In the genomic region with DNA sequence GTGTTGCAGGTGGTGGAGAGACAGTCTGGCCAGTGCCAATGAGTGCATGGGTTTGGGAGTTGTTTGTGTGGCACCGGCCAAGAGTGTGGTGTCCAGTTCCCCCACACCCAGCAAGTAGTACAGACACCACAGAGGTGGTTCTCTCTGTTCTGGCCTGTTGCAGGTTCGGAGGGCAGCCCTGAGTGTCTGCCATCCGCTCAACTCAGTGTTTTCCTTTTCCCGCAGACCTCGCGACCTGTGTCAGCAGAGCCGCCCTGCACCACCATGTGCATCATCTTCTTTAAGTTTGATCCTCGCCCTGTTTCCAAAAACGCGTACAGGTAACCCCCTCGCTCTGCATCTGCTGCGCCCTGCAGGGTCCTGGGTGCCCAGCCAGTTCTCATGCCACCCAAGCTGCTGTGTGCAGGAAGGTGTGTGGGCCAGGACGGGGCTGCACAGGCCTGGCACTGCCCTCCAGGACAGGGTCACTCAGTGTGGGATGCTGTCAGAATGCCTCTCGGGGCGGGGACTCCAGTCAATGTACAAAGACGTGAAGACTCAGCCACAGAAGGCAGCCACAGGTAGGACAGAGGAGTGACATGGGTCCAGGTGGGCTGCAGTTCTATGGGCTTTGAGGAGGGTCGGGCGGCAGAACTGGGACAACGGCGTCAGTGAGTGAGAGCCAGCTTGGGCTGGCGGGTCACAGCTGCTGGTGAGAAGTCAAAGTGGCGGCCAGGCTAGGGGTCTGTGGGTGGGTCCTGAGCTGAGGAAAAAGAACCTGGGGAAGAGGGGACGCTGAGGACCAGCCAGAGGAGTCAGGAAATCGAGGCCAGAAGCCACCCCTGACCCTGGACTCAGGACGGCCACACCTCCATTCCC, we compare ENCODE assay signal across 21 cellular contexts. TPM values are rescaled to one million over a fixed set of nuclear protein-coding genes. Genes with fewer than 3 reads are reported as not detected.
DNase-seq lines count a peak whose midpoint lies in the region; ATAC-seq and TF ChIP-seq lines count a peak whose summit lies in the region.
"Had no signal": no experiment of that assay in that cellular context is flagged by ENCODE, and none has a peak within 500 bp of the region (broad histone marks: within the 10 kb centered on the region; RNA-seq: fewer than 3 reads in every experiment).

No MANE protein-coding gene starts in this region.

- H2BK15ac ChIP-seq in mesenchymal stem cell (ENCODE audit: low read depth, poor library complexity, severe bottlenecking) = no peak overlapping the region

- no peaks in the 10 kb centered on the region for H3K27me3 ChIP-seq in BLaER1 treated with 17β-estradiol and CSF1 and Interleukin-3, amounts not matched to agents 10 nM and 100 nM
- H3K27me3 ChIP-seq in mesenchymal stem cell (ENCODE audit: control insufficient read depth in 1 of 2, insufficient read depth in 1 of 2, low read length in 2 of 2) = no peaks in the 10 kb centered on the region
- H3K27me3 ChIP-seq in colonic mucosa = no peaks in the 10 kb centered on the region
- H3K27me3 ChIP-seq: MG63, upper lobe of left lung had no signal

- peak overlapping the region in 5 of 10 experiments; percentile 18 to 46 (median 35); a peak in 7 of 20 replicates for H3K4me3 ChIP-seq in BLaER1 treated with 17β-estradiol and CSF1 and Interleukin-3, amounts not matched to agents 10 nM and 100 nM
- H3K4me3 ChIP-seq in mesenchymal stem cell (ENCODE audit: insufficient read depth in 1 of 2, low read depth in 1 of 2, low read length in 2 of 2) (peak overlapping the region in 1 of 2 experiments; percentile 34), colonic mucosa (no peak overlapping the region)
- H3K4me3 ChIP-seq: MG63, upper lobe of left lung had no signal

- no peak for TF ChIP-seq CTCF in colonic mucosa (IDR thresholded peaks at IDR 0.05)

- WGBS in mesenchymal stem cell = 96% methylated on average over 24 of the region's 25 CpGs

- H3K9me3 ChIP-seq in BLaER1 treated with 17β-estradiol and CSF1 and Interleukin-3, amounts not matched to agents 10 nM and 100 nM (replicated peaks in 1 of 11) = peaks cover 0 to 43% (median 39%) of the 10 kb centered on the region in 11 experiments; a peak in 18 of 22 replicates
- H3K9me3 ChIP-seq in T-helper 17 cell (ENCODE audit: control insufficient read depth, low read length, poor library complexity, severe bottlenecking) (no peaks in the 10 kb centered on the region), mesenchymal stem cell (ENCODE audit: control insufficient read depth, low read length) (peaks cover 3% of the 10 kb centered on the region), colonic mucosa (no peaks in the 10 kb centered on the region)
- H3K9me3 ChIP-seq: MG63, upper lobe of left lung had no signal

- intact Hi-C loops in activated CD4-positive, alpha-beta T cell treated with anti-CD3 and anti-CD28 coated beads for 36 hours (cut with DNase I, micrococcal nuclease) = loop anchor here in 1 of 2 experiments (5.0 kb wide), 1 partner anchor 66 kb away; no protein-coding TSS in a partner anchor
- intact Hi-C loops in colonic mucosa (cut with DNase I) = no loop called here

- no peaks in the 10 kb centered on the region for H3K9me3 Mint-ChIP-seq in activated CD4-positive, alpha-beta T cell treated with anti-CD3 and anti-CD28 coated beads for 36 hours (ENCODE audit: low read depth)
- H3K9me3 Mint-ChIP-seq: CD8-positive, alpha-beta memory T cell had no signal

- peak overlapping the region; percentile 83 for H4K91ac ChIP-seq in mesenchymal stem cell (ENCODE audit: low read length)

- H3K27ac Mint-ChIP-seq in activated CD4-positive, alpha-beta T cell treated with anti-CD3 and anti-CD28 coated beads for 36 hours = peak overlapping the region; percentile 67
- peak overlapping the region; percentile 3 for H3K27ac Mint-ChIP-seq in T-helper 17 cell

- H3K4me2 ChIP-seq in BLaER1 treated with 17β-estradiol and CSF1 and Interleukin-3, amounts not matched to agents 10 nM and 100 nM = peak overlapping the region; percentile 60 to 94 (median 88)
- no peak overlapping the region for H3K4me2 ChIP-seq in mesenchymal stem cell (ENCODE audit: low read length, poor library complexity, severe bottlenecking)

- peak overlapping the region in 9 of 11 experiments; percentile 50 to 95 (median 86); a peak in 18 of 22 replicates for H3K27ac ChIP-seq in BLaER1 treated with 17β-estradiol and CSF1 and Interleukin-3, amounts not matched to agents 10 nM and 100 nM
- H3K27ac ChIP-seq in mesenchymal stem cell (ENCODE audit: low read length, poor library complexity, severe bottlenecking) (no peak overlapping the region), colonic mucosa (no peak overlapping the region)
- H3K27ac ChIP-seq: 22Rv1, upper lobe of left lung had no signal

- peaks cover 7% of the 10 kb centered on the region for H3K36me3 Mint-ChIP-seq in activated CD4-positive, alpha-beta T cell treated with anti-CD3 and anti-CD28 coated beads for 36 hours (ENCODE audit: low read depth)
- H3K36me3 Mint-ChIP-seq in T-helper 17 cell (ENCODE audit: low read depth) = peaks cover 2% of the 10 kb centered on the region

- DNase-seq in activated CD4-positive, alpha-beta T cell treated with anti-CD3 and anti-CD28 coated beads for 36 hours = no peak
- no peak for DNase-seq in activated CD4-positive, alpha-beta T cell treated with anti-CD3 and anti-CD28 coated beads for 4 hours
- DNase-seq in T-helper 17 cell (no peak), mesenchymal stem cell (no peak), colonic mucosa (no peak)
- DNase-seq in effector CD4-positive, alpha-beta T cell = no peak
- DNase-seq: activated gamma-delta T cell treated with Interleukin-2 at 50 U/mL for 16 hours; anterior cingulate cortex; CD8-positive, alpha-beta memory T cell; DMS53; GDM1; islet precursor cell; MG63; NCI-H146; PC-3; SHP77; upper lobe of left lung had no signal

- H3K18ac ChIP-seq in mesenchymal stem cell (ENCODE audit: low read depth in 1 of 2, low read length in 2 of 2) = no peak overlapping the region

- H2BK5ac ChIP-seq in mesenchymal stem cell (ENCODE audit: low read depth, low read length, poor library complexity, severe bottlenecking) = no peak overlapping the region

- H4K20me1 ChIP-seq in BLaER1 treated with 17β-estradiol and CSF1 and Interleukin-3, amounts not matched to agents 10 nM and 100 nM = peaks cover 0 to 100% (median 0%) of the 10 kb centered on the region in 11 experiments; a peak in 9 of 22 replicates

- H2AK5ac ChIP-seq in mesenchymal stem cell (ENCODE audit: low read length, severe bottlenecking) = no peak overlapping the region

- ATAC-seq in activated CD4-positive, alpha-beta T cell treated with anti-CD3 and anti-CD28 coated beads for 36 hours = no peak
- no peak for ATAC-seq in T-helper 17 cell
- ATAC-seq in GM18519 (IDR thresholded peaks at IDR 0.05; ENCODE audit: low FRiP score, unreplicated experiment) = no peak
- ATAC-seq: PC-3, sciatic nerve had no signal

- no peak overlapping the region for H3K23ac ChIP-seq in mesenchymal stem cell (ENCODE audit: low read length in 2 of 2)

- H4K8ac ChIP-seq in mesenchymal stem cell (ENCODE audit: low read length) = no peak overlapping the region

- CTCF ChIA-PET in activated CD4-positive, alpha-beta T cell treated with anti-CD3 and anti-CD28 coated beads for 36 hours (lab: Charles Lee) = no interaction called here

- H3K14ac ChIP-seq in mesenchymal stem cell (ENCODE audit: low read length in 2 of 2) = no peak overlapping the region

- H3K79me1 ChIP-seq in mesenchymal stem cell (replicated peaks; ENCODE audit: low read length, poor library complexity, severe bottlenecking) = peaks cover 51% of the 10 kb centered on the region

- H2BK12ac ChIP-seq in mesenchymal stem cell (ENCODE audit: low read length in 2 of 2) = peak overlapping the region in 1 of 2 experiments; percentile 24

- H3K4me1 ChIP-seq in BLaER1 treated with 17β-estradiol and CSF1 and Interleukin-3, amounts not matched to agents 10 nM and 100 nM = peaks cover 67 to 92% (median 89%) of the 10 kb centered on the region in 10 experiments
- H3K4me1 ChIP-seq in mesenchymal stem cell (ENCODE audit: control insufficient read depth, insufficient read depth, low read depth, low read length) (peaks cover 15% of the 10 kb centered on the region), colonic mucosa (peaks cover 7% of the 10 kb centered on the region)

- H2BK120ac ChIP-seq in mesenchymal stem cell (ENCODE audit: low read depth, low read length) = no peak overlapping the region

- no peak overlapping the region for H3K4ac ChIP-seq in mesenchymal stem cell (ENCODE audit: low read depth in 1 of 2, low read length in 2 of 2)

- peak overlapping the region in 9 of 11 experiments; percentile 25 to 82 (median 69); a peak in 17 of 22 replicates for H3K9ac ChIP-seq in BLaER1 treated with 17β-estradiol and CSF1 and Interleukin-3, amounts not matched to agents 10 nM and 100 nM
- no peak overlapping the region for H3K9ac ChIP-seq in mesenchymal stem cell (ENCODE audit: low read length)
- H3K9ac ChIP-seq in colonic mucosa (ENCODE audit: low read depth in 2 of 2, low read length in 2 of 2) = no peak overlapping the region

- POLR2A ChIA-PET in activated CD4-positive, alpha-beta T cell treated with anti-CD3 and anti-CD28 coated beads for 36 hours (lab: Charles Lee) = no interaction called here

- H3K36me3 ChIP-seq in BLaER1 treated with 17β-estradiol and CSF1 and Interleukin-3, amounts not matched to agents 10 nM and 100 nM = peaks cover 35 to 91% (median 54%) of the 10 kb centered on the region in 11 experiments
- peaks cover 53 to 79% of the 10 kb centered on the region in 2 experiments for H3K36me3 ChIP-seq in mesenchymal stem cell (ENCODE audit: control insufficient read depth in 1 of 2, insufficient read depth in 2 of 2, low read depth in 1 of 2, low read length in 2 of 2)
- H3K36me3 ChIP-seq in colonic mucosa = no peaks in the 10 kb centered on the region

- no peak overlapping the region for H2AFZ ChIP-seq in mesenchymal stem cell (ENCODE audit: low read depth, low read length)

- H3K4me1 Mint-ChIP-seq in activated CD4-positive, alpha-beta T cell treated with anti-CD3 and anti-CD28 coated beads for 36 hours = peaks cover 20% of the 10 kb centered on the region
- peaks cover 25% of the 10 kb centered on the region for H3K4me1 Mint-ChIP-seq in T-helper 17 cell

- H3K27me3 Mint-ChIP-seq in activated CD4-positive, alpha-beta T cell treated with anti-CD3 and anti-CD28 coated beads for 36 hours = no peaks in the 10 kb centered on the region
- no peaks in the 10 kb centered on the region for H3K27me3 Mint-ChIP-seq in T-helper 17 cell
- H3K27me3 Mint-ChIP-seq: CD8-positive, alpha-beta memory T cell had no signal

- H3K4me3 Mint-ChIP-seq in activated CD4-positive, alpha-beta T cell treated with anti-CD3 and anti-CD28 coated beads for 36 hours = no peak overlapping the region
- H3K4me3 Mint-ChIP-seq in T-helper 17 cell = no peak overlapping the region
- H3K4me3 Mint-ChIP-seq: CD8-positive, alpha-beta memory T cell had no signal

RNA-seq across cellular contexts. Expression of gene TANGO2, which starts 15.9 kb away (rescaled TPM):
- 10 to 100 TPM; 20.3 to 22.8 TPM for total RNA-seq in activated CD4-positive, alpha-beta T cell treated with anti-CD3 and anti-CD28 coated beads for 36 hours
- total RNA-seq in T-helper 17 cell (10 to 100 TPM; 31.7 to 44.3 TPM), colonic mucosa (10 to 100 TPM; 22.1 to 34.1 TPM)
- 16.0 TPM for polyA plus RNA-seq in mesenchymal stem cell (2013, experiment 1 of 2)
- 16.1 TPM for polyA plus RNA-seq in mesenchymal stem cell (2013, experiment 2 of 2)

RNA-seq across cellular contexts. Expression of gene ARVCF, which starts 20.1 kb away (rescaled TPM):
- total RNA-seq in activated CD4-positive, alpha-beta T cell treated with anti-CD3 and anti-CD28 coated beads for 36 hours = 1 to 10 TPM; 1.3 to 2.1 TPM
- total RNA-seq in T-helper 17 cell (1 to 10 TPM; 1.3 to 2.8 TPM), colonic mucosa (10 to 100 TPM; 11.7 to 18.5 TPM)
- 3.0 TPM for polyA plus RNA-seq in mesenchymal stem cell (2013, experiment 1 of 2)
- polyA plus RNA-seq in mesenchymal stem cell (2013, experiment 2 of 2) = 3.2 TPM

RNA-seq across cellular contexts. Expression of gene DGCR8, which starts 43.3 kb away (rescaled TPM):
- total RNA-seq in activated CD4-positive, alpha-beta T cell treated with anti-CD3 and anti-CD28 coated beads for 36 hours = 10 to 100 TPM; 31.8 to 32.3 TPM
- total RNA-seq in T-helper 17 cell = 10 to 100 TPM; 32.0 to 37.9 TPM
- 11.9 TPM for polyA plus RNA-seq in mesenchymal stem cell (2013, experiment 1 of 2)
- polyA plus RNA-seq in mesenchymal stem cell (2013, experiment 2 of 2) = 11.1 TPM
- 10 to 100 TPM; 21.1 to 52.7 TPM for total RNA-seq in colonic mucosa

Comparison
In these comparisons a context has a peak if more than half of its experiments do, and no peak if none do; other contexts are left out.
1. H3K27ac ChIP-seq: peak in BLaER1 treated with 17β-estradiol and CSF1 and Interleukin-3, amounts not matched to agents 10 nM and 100 nM (9 of 11); none in mesenchymal stem cell (single experiment) and colonic mucosa (single experiment).
2. H3K9ac ChIP-seq: peak in BLaER1 treated with 17β-estradiol and CSF1 and Interleukin-3, amounts not matched to agents 10 nM and 100 nM (9 of 11); none in mesenchymal stem cell (single experiment) and colonic mucosa (0 of 2).